ENCODE assay signal across 1 cellular context in the genomic region with DNA sequence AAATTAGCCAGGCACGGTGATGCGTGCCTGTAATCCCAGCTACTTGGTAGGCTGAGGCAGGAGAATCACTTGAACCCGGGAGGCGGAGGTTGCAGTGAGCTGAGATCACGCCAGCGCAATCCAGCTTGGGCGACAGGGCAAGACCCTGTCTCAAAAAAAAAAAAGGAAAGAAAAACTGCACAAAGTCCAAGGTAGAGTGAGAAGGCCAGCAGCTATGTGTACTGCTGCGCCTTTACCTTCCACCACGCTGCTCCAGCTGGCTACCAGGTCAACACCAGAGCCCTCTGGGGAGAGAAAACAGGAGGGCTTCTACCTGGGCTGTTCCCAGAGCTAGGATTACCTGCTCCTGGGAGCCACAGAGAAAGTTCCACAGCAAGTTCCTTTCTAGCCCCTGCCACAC.
TF ChIP-seq lines count a peak whose summit lies in the region.

No MANE protein-coding gene starts in this region.

TF ChIP-seq in liver, 16 proteins besides CTCF, POLR2A, EP300 and RAD21 (continued from another document):
- TF ChIP-seq JUND (IDR thresholded peaks at IDR 0.05) (no peak), HNF4G (IDR thresholded peaks at IDR 0.05) (no peak), YY1 (IDR thresholded peaks at IDR 0.05) (no peak), RXRA (IDR thresholded peaks at IDR 0.05) (no peak), NR2F2 (IDR thresholded peaks at IDR 0.05) (no peak), FOXA1 (IDR thresholded peaks at IDR 0.05) (no peak)
- TF ChIP-seq, protein P1, sequence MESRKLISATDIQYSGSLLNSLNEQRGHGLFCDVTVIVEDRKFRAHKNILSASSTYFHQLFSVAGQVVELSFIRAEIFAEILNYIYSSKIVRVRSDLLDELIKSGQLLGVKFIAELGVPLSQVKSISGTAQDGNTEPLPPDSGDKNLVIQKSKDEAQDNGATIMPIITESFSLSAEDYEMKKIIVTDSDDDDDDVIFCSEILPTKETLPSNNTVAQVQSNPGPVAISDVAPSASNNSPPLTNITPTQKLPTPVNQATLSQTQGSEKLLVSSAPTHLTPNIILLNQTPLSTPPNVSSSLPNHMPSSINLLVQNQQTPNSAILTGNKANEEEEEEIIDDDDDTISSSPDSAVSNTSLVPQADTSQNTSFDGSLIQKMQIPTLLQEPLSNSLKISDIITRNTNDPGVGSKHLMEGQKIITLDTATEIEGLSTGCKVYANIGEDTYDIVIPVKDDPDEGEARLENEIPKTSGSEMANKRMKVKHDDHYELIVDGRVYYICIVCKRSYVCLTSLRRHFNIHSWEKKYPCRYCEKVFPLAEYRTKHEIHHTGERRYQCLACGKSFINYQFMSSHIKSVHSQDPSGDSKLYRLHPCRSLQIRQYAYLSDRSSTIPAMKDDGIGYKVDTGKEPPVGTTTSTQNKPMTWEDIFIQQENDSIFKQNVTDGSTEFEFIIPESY (IDR thresholded peaks at IDR 0.05) = no peak
